In the genomic region with DNA sequence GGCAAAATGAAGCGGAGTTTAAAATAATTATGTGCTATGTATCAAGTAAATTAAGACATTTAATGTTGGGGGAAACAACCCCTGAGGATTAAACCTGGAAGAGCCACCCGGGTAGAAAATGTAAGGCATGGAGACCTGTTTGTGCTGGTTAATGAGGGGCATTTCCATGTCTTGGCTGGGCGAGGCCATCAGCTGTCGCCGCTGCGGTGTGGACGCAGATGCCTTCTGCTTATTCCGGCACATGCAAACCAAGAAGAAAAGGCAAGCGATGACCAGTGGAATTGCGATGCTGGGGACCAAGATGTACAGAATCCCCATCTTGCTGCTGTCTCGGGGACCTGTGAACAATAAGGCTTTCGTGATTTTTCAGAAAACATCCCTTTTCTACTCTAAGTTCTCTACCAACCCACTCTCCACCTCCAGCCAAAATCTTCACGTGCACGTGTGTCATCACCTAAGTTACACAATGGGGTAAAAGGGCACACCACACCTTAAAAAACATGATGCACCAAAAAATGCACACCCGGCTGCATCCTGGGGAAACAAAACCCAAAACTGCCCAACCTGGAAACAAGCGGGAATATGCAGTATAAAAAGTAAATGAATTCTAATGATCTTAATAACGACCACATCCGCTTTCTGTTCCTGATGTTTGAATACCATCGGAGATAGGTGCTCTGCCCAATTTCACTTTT, we compare ENCODE assay signal across 14 cellular contexts.
DNase-seq lines count a peak whose midpoint lies in the region; ATAC-seq, FAIRE-seq and TF ChIP-seq lines count a peak whose summit lies in the region.
"Had no signal": no experiment of that assay in that cellular context is flagged by ENCODE, and none has a peak within 500 bp of the region (broad histone marks: within the 10 kb centered on the region; RNA-seq: fewer than 3 reads in every experiment).

No MANE protein-coding gene starts in this region.

- H3K4me1 Mint-ChIP-seq in type B pancreatic cell (ENCODE audit: unreplicated experiment): peaks cover 14% of the 10 kb centered on the region
- H3K4me1 Mint-ChIP-seq in WTC11: peaks cover 6% of the 10 kb centered on the region
- H3K4me1 Mint-ChIP-seq: CD4-positive, CD25-positive, alpha-beta regulatory T cell; CD8-positive, alpha-beta memory T cell had no signal

- TF ChIP-seq EP300 in HepG2 (IDR thresholded peaks at IDR 0.05; ENCODE audit: low read depth in 2 of 2, low read length in 2 of 2) (no peak), HepG2 (CRISPR knock-in tag; IDR thresholded peaks at IDR 0.05; ENCODE audit: borderline replicate concordance) (no peak)

- DNase-seq in right lobe of liver (no peak), HepG2 (ENCODE audit: low spot score) (no peak), islet precursor cell (peak; percentile 11), posterior vena cava (ENCODE audit: low spot score) (peak; percentile 62), type B pancreatic cell (ENCODE audit: extremely low spot score, unreplicated experiment) (peak; percentile 2), HPDE6-E6E7 (ENCODE audit: extremely low spot score) (no peak), left ventricle myocardium inferior (no peak), WTC11 (ENCODE audit: low spot score) (no peak)
- DNase-seq: C1 segment of cervical spinal cord, DMS 273 treated with DMSO at 0.1 percent for 48 hours had no signal

- H3K27ac ChIP-seq in right lobe of liver: no peak overlapping the region
- no peak overlapping the region for H3K27ac ChIP-seq in HepG2 (ENCODE audit: extremely low read length, insufficient read depth, low read length)
- H3K27ac ChIP-seq in left ventricle myocardium inferior (replicated peaks): no peak overlapping the region

- 69% methylated on average over 12 of the region's 19 CpGs for WGBS in right lobe of liver (ENCODE audit: insufficient coverage, low coverage, low lambda C conversion rate, missing lambda C conversion rate)
- WGBS in HepG2 (ENCODE audit: low lambda C conversion rate): 54% methylated on average over 12 of the region's 19 CpGs

- H3K4me2 ChIP-seq in HepG2 (ENCODE audit: low read depth, low read length): no peak overlapping the region

- H3K27me3 Mint-ChIP-seq in type B pancreatic cell: no peaks in the 10 kb centered on the region
- no peaks in the 10 kb centered on the region for H3K27me3 Mint-ChIP-seq in WTC11 (ENCODE audit: low read depth)
- H3K27me3 Mint-ChIP-seq: CD4-positive, CD25-positive, alpha-beta regulatory T cell had no signal

- H3K9me3 Mint-ChIP-seq in type B pancreatic cell: no peaks in the 10 kb centered on the region
- H3K9me3 Mint-ChIP-seq in WTC11: no peaks in the 10 kb centered on the region
- H3K9me3 Mint-ChIP-seq: CD4-positive, CD25-positive, alpha-beta regulatory T cell; CD8-positive, alpha-beta memory T cell had no signal

- no TSS peak for BruUV-seq in HepG2 (replicated peaks; lab: Mats Ljungman, UMichigan)

- H3K9me3 ChIP-seq in right lobe of liver (no peaks in the 10 kb centered on the region), HepG2 (ENCODE audit: low read length) (no peaks in the 10 kb centered on the region), left ventricle myocardium inferior (replicated peaks) (no peaks in the 10 kb centered on the region)
- H3K9me3 ChIP-seq: BE2C, HAP-1 had no signal

- no peak overlapping the region for H2AFZ ChIP-seq in HepG2 (ENCODE audit: low read length)

- H3K4me3 Mint-ChIP-seq in type B pancreatic cell (no peak overlapping the region), WTC11 (no peak overlapping the region)
- H3K4me3 Mint-ChIP-seq: CD4-positive, CD25-positive, alpha-beta regulatory T cell; CD8-positive, alpha-beta memory T cell had no signal

- no peak for FAIRE-seq in HepG2 (lab: Jason Lieb, UNC)

- ATAC-seq in right lobe of liver (peak in 3 of 4 donors; percentile 28 to 63 (median 36)), HepG2 (no peak), WTC11 (no peak)

- H3K79me2 ChIP-seq in HepG2 (ENCODE audit: insufficient read depth, low read length): no peaks in the 10 kb centered on the region

- H3K36me3 Mint-ChIP-seq in type B pancreatic cell (peaks cover 3% of the 10 kb centered on the region), WTC11 (peaks cover 9% of the 10 kb centered on the region)
- H3K36me3 Mint-ChIP-seq: CD4-positive, CD25-positive, alpha-beta regulatory T cell; CD8-positive, alpha-beta memory T cell had no signal

- H3K27me3 ChIP-seq in right lobe of liver (no peaks in the 10 kb centered on the region), HepG2 (ENCODE audit: control insufficient read depth in 1 of 2, insufficient read depth in 2 of 2, low read length in 2 of 2) (peaks cover 4 to 33% of the 10 kb centered on the region in 2 experiments; a peak in 4 of 5 replicates), left ventricle myocardium inferior (ENCODE audit: low read depth) (no peaks in the 10 kb centered on the region)
- H3K27me3 ChIP-seq: BE2C had no signal

- TF ChIP-seq POLR2A in right lobe of liver (IDR thresholded peaks at IDR 0.05): no peak
- no peak for TF ChIP-seq POLR2A in HepG2 (IDR thresholded peaks at IDR 0.05; ENCODE audit: insufficient read depth in 1 of 2, low read depth in 2 of 2, low read length in 2 of 2)

- TF ChIP-seq RAD21 in HepG2 (CRISPR knock-in tag; IDR thresholded peaks at IDR 0.05): no peak

- no peak overlapping the region for H3K27ac Mint-ChIP-seq in type B pancreatic cell
- no peak overlapping the region for H3K27ac Mint-ChIP-seq in WTC11
- H3K27ac Mint-ChIP-seq: CD4-positive, CD25-positive, alpha-beta regulatory T cell; CD8-positive, alpha-beta memory T cell had no signal

- H3K9ac ChIP-seq in HepG2 (ENCODE audit: insufficient read depth, low read depth, low read length): no peak overlapping the region

- CTCF ChIA-PET in HepG2 (lab: Yijun Ruan, JAX; ENCODE audit: low intra/inter-chr PET ratio, low total read pairs) (interaction anchor here (1.3 kb wide), 1 partner anchor 811 kb away, joined by 6 read pairs; no protein-coding TSS in a partner anchor), WTC11 (lab: Charles Lee) (interaction anchor here (0.6 to 1.7 kb wide), 32 partner anchors 8 to 828 kb away, joined by 3 to 16 read pairs (median 3); a partner anchor contains a TSS)

- no peak overlapping the region for H3K4me3 ChIP-seq in right lobe of liver
- H3K4me3 ChIP-seq in HepG2 (replicated peaks in 1 of 3; ENCODE audit: insufficient read depth in 1 of 3, low read depth in 2 of 3, low read length in 3 of 3): no peak overlapping the region
- no peak overlapping the region for H3K4me3 ChIP-seq in left ventricle myocardium inferior
- H3K4me3 ChIP-seq: HAP-1 had no signal

- intact Hi-C loops in right lobe of liver (cut with DNase I): loop anchor here in 1 of 2 donors (10.0 kb wide), 1 partner anchor 812 kb away; no protein-coding TSS in a partner anchor
- intact Hi-C loops in HepG2 (cut with micrococcal nuclease; ENCODE audit: unreplicated experiment): loop anchor here (1.0 kb wide), 2 partner anchors 66 to 811 kb away; no protein-coding TSS in a partner anchor
- intact Hi-C loops in posterior vena cava (cut with DNase I): no loop called here
- intact Hi-C loops in left ventricle myocardium inferior (cut with micrococcal nuclease): no loop called here

- H3K36me3 ChIP-seq in right lobe of liver (no peaks in the 10 kb centered on the region), HepG2 (replicated peaks in 1 of 2; ENCODE audit: control insufficient read depth in 1 of 2, insufficient read depth in 2 of 2, low read length in 2 of 2) (no peaks in the 10 kb centered on the region), left ventricle myocardium inferior (no peaks in the 10 kb centered on the region)
- H3K36me3 ChIP-seq: HAP-1 had no signal

- POLR2A ChIA-PET in HepG2 (lab: Yijun Ruan, JAX) (no interaction called here), WTC11 (lab: Charles Lee) (interaction anchor here (0.7 kb wide), 1 partner anchor 195 kb away, joined by 3 read pairs; no protein-coding TSS in a partner anchor)

- H4K20me1 ChIP-seq in HepG2 (ENCODE audit: insufficient read depth, low read length): no peaks in the 10 kb centered on the region

- in situ Hi-C loops in HepG2 (cut with HindIII; ENCODE audit: extremely low pct_ligation_motif_present, low pct_unique_long_range_greater_than_20kb): no loop called here

- TF ChIP-seq CTCF in right lobe of liver (IDR thresholded peaks at IDR 0.05) (no peak), HepG2 (CRISPR knock-in tag; IDR thresholded peaks at IDR 0.05) (no peak), type B pancreatic cell (conservative IDR thresholded peaks at IDR 0.05) (no peak), left ventricle myocardium inferior (IDR thresholded peaks at IDR 0.05; ENCODE audit: borderline replicate concordance) (no peak), WTC11 (IDR thresholded peaks at IDR 0.05) (no peak)

- peaks cover 0 to 4% (median 0%) of the 10 kb centered on the region in 4 donors for H3K4me1 ChIP-seq in right lobe of liver
- H3K4me1 ChIP-seq in HepG2 (ENCODE audit: insufficient read depth, low read length): 0 out of 2 replicates have a peak, but pooled peaks cover 8% of the 10 kb centered on the region
- peaks cover 14% of the 10 kb centered on the region for H3K4me1 ChIP-seq in left ventricle myocardium inferior
- H3K4me1 ChIP-seq: BE2C had no signal

TF ChIP-seq in HepG2, 621 proteins besides CTCF, POLR2A, EP300 and RAD21:
- TF ChIP-seq, protein P1, sequence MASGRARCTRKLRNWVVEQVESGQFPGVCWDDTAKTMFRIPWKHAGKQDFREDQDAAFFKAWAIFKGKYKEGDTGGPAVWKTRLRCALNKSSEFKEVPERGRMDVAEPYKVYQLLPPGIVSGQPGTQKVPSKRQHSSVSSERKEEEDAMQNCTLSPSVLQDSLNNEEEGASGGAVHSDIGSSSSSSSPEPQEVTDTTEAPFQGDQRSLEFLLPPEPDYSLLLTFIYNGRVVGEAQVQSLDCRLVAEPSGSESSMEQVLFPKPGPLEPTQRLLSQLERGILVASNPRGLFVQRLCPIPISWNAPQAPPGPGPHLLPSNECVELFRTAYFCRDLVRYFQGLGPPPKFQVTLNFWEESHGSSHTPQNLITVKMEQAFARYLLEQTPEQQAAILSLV (CRISPR knock-in tag; IDR thresholded peaks at IDR 0.05; ENCODE audit: borderline replicate concordance): no peak

TF ChIP-seq in WTC11, 78 proteins besides CTCF, POLR2A, EP300 and RAD21 (continues in another document):
- TF ChIP-seq ZNF138 (CRISPR knock-in tag; conservative IDR thresholded peaks at IDR 0.05): no peak
- TF ChIP-seq, protein P2, sequence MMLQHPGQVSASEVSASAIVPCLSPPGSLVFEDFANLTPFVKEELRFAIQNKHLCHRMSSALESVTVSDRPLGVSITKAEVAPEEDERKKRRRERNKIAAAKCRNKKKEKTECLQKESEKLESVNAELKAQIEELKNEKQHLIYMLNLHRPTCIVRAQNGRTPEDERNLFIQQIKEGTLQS (CRISPR knock-in tag; conservative IDR thresholded peaks at IDR 0.05): no peak

Comparison
In these comparisons a context has a peak if more than half of its experiments do, and no peak if none do; other contexts are left out.
1. ATAC-seq: peak in right lobe of liver (3 of 4); none in HepG2 (single experiment) and WTC11 (single experiment).
2. DNase-seq: peak in islet precursor cell (single experiment), posterior vena cava (single experiment) and type B pancreatic cell (single experiment); none in right lobe of liver (0 of 3), HepG2 (single experiment), HPDE6-E6E7 (single experiment), left ventricle myocardium inferior (single experiment) and WTC11 (single experiment).